ENCODE assay signal across 1 cellular context in the genomic region with DNA sequence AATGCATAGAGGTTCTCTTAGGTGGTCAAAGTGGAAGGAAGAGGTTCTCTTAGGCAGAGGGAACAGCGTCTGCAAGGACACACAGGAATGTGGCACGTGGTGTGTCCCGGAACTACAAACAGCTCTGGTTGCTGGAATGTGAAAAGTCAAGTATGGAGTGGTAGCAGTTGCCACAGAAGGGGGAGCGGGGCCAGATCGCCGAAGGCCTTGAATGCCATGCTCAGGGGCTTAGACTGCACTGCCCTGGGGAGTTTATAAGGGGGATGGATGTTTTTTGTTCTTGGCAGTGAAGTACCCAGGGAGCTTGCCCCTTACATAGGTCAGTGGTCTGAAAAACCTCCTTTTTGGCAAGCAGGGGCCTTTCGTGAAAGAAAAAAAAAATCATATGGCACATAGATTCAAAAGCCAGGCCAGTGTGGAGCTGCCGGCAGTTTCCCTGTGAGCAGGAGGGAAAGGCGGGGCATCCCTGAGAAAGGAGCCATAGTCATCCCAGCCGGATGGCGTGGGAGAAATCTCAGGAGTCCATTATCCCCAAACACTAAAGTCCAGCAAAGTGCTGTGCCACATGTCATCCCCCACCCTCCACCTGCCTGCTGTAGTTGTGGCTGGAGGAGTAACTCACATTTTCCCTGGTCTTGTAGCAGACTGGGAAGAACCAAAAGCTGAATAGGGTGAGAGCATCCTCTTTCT.
A peak's percentile ranks its signal among the peaks of the same experiment; 100 is the strongest.
TF ChIP-seq lines count a peak whose summit lies in the region.

No MANE protein-coding gene starts in this region.

TF ChIP-seq in HepG2, 621 proteins besides CTCF, POLR2A, EP300 and RAD21 (continued from another document and continues in another):
- TF ChIP-seq ARID4A (CRISPR knock-in tag; IDR thresholded peaks at IDR 0.05; ENCODE audit: borderline replicate concordance) (peak; percentile 11; the same call in 1 of the 2 replicates), ZNF781 (CRISPR knock-in tag; IDR thresholded peaks at IDR 0.05; ENCODE audit: borderline replicate concordance, not compliant biosample characterization) (peak; percentile 56), NFAT5 (CRISPR knock-in tag; IDR thresholded peaks at IDR 0.05) (no peak), DBP (CRISPR knock-in tag; IDR thresholded peaks at IDR 0.05; ENCODE audit: not compliant biosample characterization) (peak; percentile 12), ZNF263 (CRISPR knock-in tag; IDR thresholded peaks at IDR 0.05) (no peak), RERE (CRISPR knock-in tag; IDR thresholded peaks at IDR 0.05; ENCODE audit: low read depth) (no peak), TOPORS (CRISPR knock-in tag; IDR thresholded peaks at IDR 0.05) (no peak), GABPA (IDR thresholded peaks at IDR 0.05; ENCODE audit: low read depth, low read length) (no peak), GABPA (CRISPR knock-in tag; IDR thresholded peaks at IDR 0.05; ENCODE audit: low read depth) (peak; percentile 63), ZNF800 (CRISPR knock-in tag; IDR thresholded peaks at IDR 0.05) (0 out of 2 replicates have a peak, but pooled peaks have one; percentile 9), HNRNPL (IDR thresholded peaks at IDR 0.05; ENCODE audit: low read depth, low read length) (no peak), SMAD3 (CRISPR knock-in tag; IDR thresholded peaks at IDR 0.05) (peak; percentile 61; the same call in 1 of the 2 replicates), ZNF660 (CRISPR knock-in tag; IDR thresholded peaks at IDR 0.05; ENCODE audit: borderline replicate concordance, low read depth) (no peak), KDM2A (CRISPR knock-in tag; IDR thresholded peaks at IDR 0.05; ENCODE audit: borderline replicate concordance, low read depth) (no peak), ZNF773 (CRISPR knock-in tag; IDR thresholded peaks at IDR 0.05; ENCODE audit: borderline replicate concordance) (no peak), ARNTL (CRISPR knock-in tag; IDR thresholded peaks at IDR 0.05) (no peak; the same call in 1 of the 2 replicates), ATF1 (CRISPR knock-in tag; IDR thresholded peaks at IDR 0.05) (no peak), ZNF569 (CRISPR knock-in tag; IDR thresholded peaks at IDR 0.05; ENCODE audit: borderline replicate concordance) (0 out of 2 replicates have a peak, but pooled peaks have one; percentile 15)
- TF ChIP-seq, protein P1, sequence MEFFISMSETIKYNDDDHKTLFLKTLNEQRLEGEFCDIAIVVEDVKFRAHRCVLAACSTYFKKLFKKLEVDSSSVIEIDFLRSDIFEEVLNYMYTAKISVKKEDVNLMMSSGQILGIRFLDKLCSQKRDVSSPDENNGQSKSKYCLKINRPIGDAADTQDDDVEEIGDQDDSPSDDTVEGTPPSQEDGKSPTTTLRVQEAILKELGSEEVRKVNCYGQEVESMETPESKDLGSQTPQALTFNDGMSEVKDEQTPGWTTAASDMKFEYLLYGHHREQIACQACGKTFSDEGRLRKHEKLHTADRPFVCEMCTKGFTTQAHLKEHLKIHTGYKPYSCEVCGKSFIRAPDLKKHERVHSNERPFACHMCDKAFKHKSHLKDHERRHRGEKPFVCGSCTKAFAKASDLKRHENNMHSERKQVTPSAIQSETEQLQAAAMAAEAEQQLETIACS (CRISPR knock-in tag; IDR thresholded peaks at IDR 0.05) = 0 out of 2 replicates have a peak, but pooled peaks have one; percentile 10
- TF ChIP-seq, protein P2, sequence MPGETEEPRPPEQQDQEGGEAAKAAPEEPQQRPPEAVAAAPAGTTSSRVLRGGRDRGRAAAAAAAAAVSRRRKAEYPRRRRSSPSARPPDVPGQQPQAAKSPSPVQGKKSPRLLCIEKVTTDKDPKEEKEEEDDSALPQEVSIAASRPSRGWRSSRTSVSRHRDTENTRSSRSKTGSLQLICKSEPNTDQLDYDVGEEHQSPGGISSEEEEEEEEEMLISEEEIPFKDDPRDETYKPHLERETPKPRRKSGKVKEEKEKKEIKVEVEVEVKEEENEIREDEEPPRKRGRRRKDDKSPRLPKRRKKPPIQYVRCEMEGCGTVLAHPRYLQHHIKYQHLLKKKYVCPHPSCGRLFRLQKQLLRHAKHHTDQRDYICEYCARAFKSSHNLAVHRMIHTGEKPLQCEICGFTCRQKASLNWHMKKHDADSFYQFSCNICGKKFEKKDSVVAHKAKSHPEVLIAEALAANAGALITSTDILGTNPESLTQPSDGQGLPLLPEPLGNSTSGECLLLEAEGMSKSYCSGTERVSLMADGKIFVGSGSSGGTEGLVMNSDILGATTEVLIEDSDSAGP (CRISPR knock-in tag; IDR thresholded peaks at IDR 0.05; ENCODE audit: borderline replicate concordance) = 0 out of 2 replicates have a peak, but pooled peaks have one; percentile 24
